Comparison of ENCODE assay signal across 7 cellular contexts in genomic region chr5:9546973-9547947, GRCh38. TPM values are rescaled to one million over a fixed set of nuclear protein-coding genes. Genes with fewer than 3 reads are reported as not detected.
DNase-seq lines count a peak whose midpoint lies in the region; ATAC-seq and TF ChIP-seq lines count a peak whose summit lies in the region.

No MANE protein-coding gene starts in this region.

- H3K27ac ChIP-seq in mesendoderm (ENCODE audit: low read depth, low read length), result no peak overlapping the region

- peaks cover 34% of the 10 kb centered on the region for H3K79me2 ChIP-seq in mesendoderm (ENCODE audit: control insufficient read depth, insufficient read depth, low read length)

- H3K36me3 Mint-ChIP-seq in endothelial cell (ENCODE audit: low read depth, unreplicated experiment), result peaks cover 19% of the 10 kb centered on the region
- H3K36me3 Mint-ChIP-seq in type B pancreatic cell, result peaks cover 24% of the 10 kb centered on the region

- peak overlapping the region; percentile 88 for H3K56ac ChIP-seq in mesendoderm (ENCODE audit: low read length)

- WGBS in mesendoderm (ENCODE audit: extremely low coverage, insufficient coverage, low lambda C conversion rate), result no CpG with 5 or more reads among the region's 22 CpGs

- TF ChIP-seq CTCF in endothelial cell (IDR thresholded peaks at IDR 0.05; ENCODE audit: unreplicated experiment), result no peak
- TF ChIP-seq CTCF in type B pancreatic cell (conservative IDR thresholded peaks at IDR 0.05), result no peak

- H2BK120ac ChIP-seq in mesendoderm (ENCODE audit: low read depth, low read length), result no peak overlapping the region

- H3K4ac ChIP-seq in mesendoderm (ENCODE audit: low read depth, low read length), result peak overlapping the region; percentile 65

- peak overlapping the region; percentile 89 for H3K9ac ChIP-seq in mesendoderm (ENCODE audit: low read length)

- H3K27me3 ChIP-seq in mesendoderm (ENCODE audit: insufficient read depth, low read length, poor library complexity), result no peaks in the 10 kb centered on the region

- H3K79me1 ChIP-seq in mesendoderm (ENCODE audit: low read length), result peaks cover 5% of the 10 kb centered on the region

- H2BK15ac ChIP-seq in mesendoderm (replicated peaks; ENCODE audit: low read depth), result no peak overlapping the region

- DNase-seq in NCI-H226 (peak; percentile 75), endothelial cell (ENCODE audit: low spot score) (peak; percentile 10), mesendoderm (peak; percentile 91), type B pancreatic cell (ENCODE audit: extremely low spot score, unreplicated experiment) (no peak)

- H3K9me3 Mint-ChIP-seq in endothelial cell (ENCODE audit: unreplicated experiment), result no peaks in the 10 kb centered on the region
- H3K9me3 Mint-ChIP-seq in type B pancreatic cell, result no peaks in the 10 kb centered on the region

- peak overlapping the region; percentile 91 for H3K18ac ChIP-seq in mesendoderm (ENCODE audit: low read length)

- H4K5ac ChIP-seq in mesendoderm (ENCODE audit: low read length), result no peak overlapping the region

- H3K4me3 Mint-ChIP-seq in endothelial cell (ENCODE audit: unreplicated experiment), result peak overlapping the region; percentile 96
- peak overlapping the region; percentile 98 for H3K4me3 Mint-ChIP-seq in type B pancreatic cell

- no peak overlapping the region for H3K23ac ChIP-seq in mesendoderm (ENCODE audit: low read length)

- peaks cover 3% of the 10 kb centered on the region for H3K36me3 ChIP-seq in mesendoderm (ENCODE audit: control insufficient read depth, insufficient read depth, low read length)

- no peak overlapping the region for H2AK5ac ChIP-seq in mesendoderm (ENCODE audit: low read length)

- H3K27ac Mint-ChIP-seq in endothelial cell (ENCODE audit: unreplicated experiment), result peak overlapping the region; percentile 36
- H3K27ac Mint-ChIP-seq in type B pancreatic cell, result peak overlapping the region; percentile 90

- ATAC-seq in HG02884 (IDR thresholded peaks at IDR 0.05; ENCODE audit: unreplicated experiment), result no peak
- no peak for ATAC-seq in GM18498 (IDR thresholded peaks at IDR 0.05; ENCODE audit: unreplicated experiment)
- no peak for ATAC-seq in HG02798 (IDR thresholded peaks at IDR 0.05; ENCODE audit: poor library complexity, unreplicated experiment)

- H3K27me3 Mint-ChIP-seq in endothelial cell (ENCODE audit: unreplicated experiment) (peaks cover 8% of the 10 kb centered on the region), type B pancreatic cell (no peaks in the 10 kb centered on the region)

- no peak overlapping the region for H2BK5ac ChIP-seq in mesendoderm (ENCODE audit: low read length)

- no peaks in the 10 kb centered on the region for H3K4me1 ChIP-seq in mesendoderm (ENCODE audit: control insufficient read depth, low read depth, low read length)

- H3K4me1 Mint-ChIP-seq in endothelial cell (ENCODE audit: unreplicated experiment) (peaks cover 13% of the 10 kb centered on the region), type B pancreatic cell (ENCODE audit: unreplicated experiment) (peaks cover 13% of the 10 kb centered on the region)

- no peak overlapping the region for H4K8ac ChIP-seq in mesendoderm (ENCODE audit: low read depth, low read length)

- peak overlapping the region; percentile 84 for H3K4me3 ChIP-seq in mesendoderm (ENCODE audit: low read length)

- peak overlapping the region; percentile 75 for H3K4me2 ChIP-seq in mesendoderm (ENCODE audit: low read length)

RNA-seq across cellular contexts. Expression of gene SEMA5A, which starts 1.4 kb away (rescaled TPM):
- total RNA-seq in endothelial cell (ENCODE audit: unreplicated experiment), result 31.1 TPM
- polyA plus RNA-seq in mesendoderm (2013, experiment 1 of 2), result 4.1 TPM
- 4.3 TPM for polyA plus RNA-seq in mesendoderm (2013, experiment 2 of 2)
- total RNA-seq in type B pancreatic cell (ENCODE audit: low replicate concordance), result 24.2 and 92.9 TPM in 2 replicates
